In genomic region chr9:37752646-37753488, GRCh38 we compare ENCODE assay signal across 8 cellular contexts. TPM values are rescaled to one million over a fixed set of nuclear protein-coding genes. Genes with fewer than 3 reads are reported as not detected.
A peak's percentile ranks its signal among the peaks of the same experiment; 100 is the strongest.
DNase-seq lines count a peak whose midpoint lies in the region; ATAC-seq and TF ChIP-seq lines count a peak whose summit lies in the region.

No MANE protein-coding gene starts in this region.

- H3K4me3 ChIP-seq in HL-60 (replicated peaks; ENCODE audit: insufficient read depth, low read length) (peak overlapping the region; percentile 85), iPS-20b (ENCODE audit: low read length) (peak overlapping the region; percentile 88; the same call in 1 of the 2 replicates)

- H3K27ac ChIP-seq in HL-60 (replicated peaks) (peak overlapping the region; percentile 85), iPS-20b (ENCODE audit: low read length) (no peak overlapping the region)

- no peaks in the 10 kb centered on the region for H3K4me1 ChIP-seq in iPS-20b (ENCODE audit: insufficient read depth, low read length)

- ATAC-seq in activated T-cell treated with anti-CD3 and anti-CD28 coated beads, Interleukin-2, amount 50 U/mL, for 72 hours (replicated peaks in 1 of 2), result no peak
- no peak for ATAC-seq in stimulated activated naive B cell treated with anti-CD40 and anti-IgM and Interleukin-4, amounts not matched to agents 10 μg/mL and 1 μg/mL and 100 μg/mL, for 72 hours (replicated peaks)
- no peak for ATAC-seq in GM19035 (IDR thresholded peaks at IDR 0.05; ENCODE audit: unreplicated experiment)

- H3K4me1 Mint-ChIP-seq in activated T-cell treated with anti-CD3 and anti-CD28 coated beads, Interleukin-2, amount 50 U/mL, for 72 hours (ENCODE audit: low read depth), result peaks cover 32% of the 10 kb centered on the region
- H3K4me1 Mint-ChIP-seq in stimulated activated naive B cell treated with anti-CD40 and anti-IgM and Interleukin-4, amounts not matched to agents 10 μg/mL and 1 μg/mL and 100 μg/mL, for 72 hours, result peaks cover 9 to 25% of the 10 kb centered on the region in 2 donors

- no peaks in the 10 kb centered on the region for H3K36me3 ChIP-seq in iPS-20b (ENCODE audit: insufficient read depth, low read depth, low read length)

- H3K9me3 ChIP-seq in iPS-20b (ENCODE audit: insufficient read depth, low read depth, low read length), result no peaks in the 10 kb centered on the region

- peaks cover 0 to 3% of the 10 kb centered on the region in 2 donors for H3K9me3 Mint-ChIP-seq in activated T-cell treated with anti-CD3 and anti-CD28 coated beads, Interleukin-2, amount 50 U/mL, for 72 hours
- H3K9me3 Mint-ChIP-seq in stimulated activated naive B cell treated with anti-CD40 and anti-IgM and Interleukin-4, amounts not matched to agents 10 μg/mL and 1 μg/mL and 100 μg/mL, for 72 hours, result no peaks in the 10 kb centered on the region

- no peak for DNase-seq in HL-60 (ENCODE audit: low read depth in 1 of 2, low spot score in 1 of 2)
- peak; percentile 20 to 23 for DNase-seq in activated T-cell treated with anti-CD3 and anti-CD28 coated beads, Interleukin-2, amount 50 U/mL, for 72 hours
- no peak for DNase-seq in stimulated activated naive B cell treated with anti-CD40 and anti-IgM and Interleukin-4, amounts not matched to agents 10 μg/mL and 1 μg/mL and 100 μg/mL, for 72 hours
- no peak for DNase-seq in DMS153 (lab: John Stamatoyannopoulos, UW)
- no peak for DNase-seq in NCI-H748 treated with DMSO at 0.1 percent for 48 hours (lab: John Stamatoyannopoulos, UW)
- no peak for DNase-seq in GM03348 (ENCODE audit: low spot score)

- H3K4me3 Mint-ChIP-seq in activated T-cell treated with anti-CD3 and anti-CD28 coated beads, Interleukin-2, amount 50 U/mL, for 72 hours, result peak overlapping the region; percentile 89 to 100
- peak overlapping the region; percentile 86 to 89 for H3K4me3 Mint-ChIP-seq in stimulated activated naive B cell treated with anti-CD40 and anti-IgM and Interleukin-4, amounts not matched to agents 10 μg/mL and 1 μg/mL and 100 μg/mL, for 72 hours

- no peaks in the 10 kb centered on the region for H3K27me3 ChIP-seq in HL-60 (ENCODE audit: insufficient read depth, poor library complexity, severe bottlenecking)
- no peaks in the 10 kb centered on the region for H3K27me3 ChIP-seq in iPS-20b (ENCODE audit: insufficient read depth, low read length)

- peak overlapping the region; percentile 97 for H3K27ac Mint-ChIP-seq in activated T-cell treated with anti-CD3 and anti-CD28 coated beads, Interleukin-2, amount 50 U/mL, for 72 hours
- H3K27ac Mint-ChIP-seq in stimulated activated naive B cell treated with anti-CD40 and anti-IgM and Interleukin-4, amounts not matched to agents 10 μg/mL and 1 μg/mL and 100 μg/mL, for 72 hours, result peak overlapping the region; percentile 95

- peaks cover 2 to 3% of the 10 kb centered on the region in 2 donors for H3K36me3 Mint-ChIP-seq in activated T-cell treated with anti-CD3 and anti-CD28 coated beads, Interleukin-2, amount 50 U/mL, for 72 hours (ENCODE audit: insufficient read depth in 2 of 2)
- no peaks in the 10 kb centered on the region for H3K36me3 Mint-ChIP-seq in stimulated activated naive B cell treated with anti-CD40 and anti-IgM and Interleukin-4, amounts not matched to agents 10 μg/mL and 1 μg/mL and 100 μg/mL, for 72 hours

- H3K27me3 Mint-ChIP-seq in activated T-cell treated with anti-CD3 and anti-CD28 coated beads, Interleukin-2, amount 50 U/mL, for 72 hours (ENCODE audit: low read depth), result no peaks in the 10 kb centered on the region
- H3K27me3 Mint-ChIP-seq in stimulated activated naive B cell treated with anti-CD40 and anti-IgM and Interleukin-4, amounts not matched to agents 10 μg/mL and 1 μg/mL and 100 μg/mL, for 72 hours, result peaks cover 0 to 4% of the 10 kb centered on the region in 2 donors

- peak overlapping the region; percentile 76; the same call in 1 of the 2 replicates for H3K9ac ChIP-seq in iPS-20b (ENCODE audit: low read depth, low read length)

- TF ChIP-seq CTCF in HL-60 (IDR thresholded peaks at IDR 0.05; ENCODE audit: insufficient read depth, low read length), result no peak

RNA-seq across cellular contexts. Expression of gene TRMT10B, which starts 0.7 kb away (rescaled TPM):
- 10 to 100 TPM; 15.9 to 16.1 TPM for total RNA-seq in activated T-cell treated with anti-CD3 and anti-CD28 coated beads, Interleukin-2, amount 50 U/mL, for 72 hours

RNA-seq across cellular contexts. Expression of gene EXOSC3, which starts 32.0 kb away (rescaled TPM):
- total RNA-seq in activated T-cell treated with anti-CD3 and anti-CD28 coated beads, Interleukin-2, amount 50 U/mL, for 72 hours, result 10 to 100 TPM; 60.2 to 72.0 TPM

RNA-seq across cellular contexts. Expression of gene DCAF10, which starts 47.7 kb away (rescaled TPM):
- 10 to 100 TPM; 27.2 to 27.6 TPM for total RNA-seq in activated T-cell treated with anti-CD3 and anti-CD28 coated beads, Interleukin-2, amount 50 U/mL, for 72 hours

Comparison
In these comparisons a context has a peak if more than half of its experiments do, and no peak if none do; other contexts are left out.
1. DNase-seq: peak in activated T-cell treated with anti-CD3 and anti-CD28 coated beads, Interleukin-2, amount 50 U/mL, for 72 hours (2 of 2); none in HL-60 (0 of 2), stimulated activated naive B cell treated with anti-CD40 and anti-IgM and Interleukin-4, amounts not matched to agents 10 μg/mL and 1 μg/mL and 100 μg/mL, for 72 hours (single experiment), DMS153 (single experiment), NCI-H748 treated with DMSO at 0.1 percent for 48 hours (single experiment) and GM03348 (single experiment).